ENCODE assay signal across 28 cellular contexts in the genomic region with DNA sequence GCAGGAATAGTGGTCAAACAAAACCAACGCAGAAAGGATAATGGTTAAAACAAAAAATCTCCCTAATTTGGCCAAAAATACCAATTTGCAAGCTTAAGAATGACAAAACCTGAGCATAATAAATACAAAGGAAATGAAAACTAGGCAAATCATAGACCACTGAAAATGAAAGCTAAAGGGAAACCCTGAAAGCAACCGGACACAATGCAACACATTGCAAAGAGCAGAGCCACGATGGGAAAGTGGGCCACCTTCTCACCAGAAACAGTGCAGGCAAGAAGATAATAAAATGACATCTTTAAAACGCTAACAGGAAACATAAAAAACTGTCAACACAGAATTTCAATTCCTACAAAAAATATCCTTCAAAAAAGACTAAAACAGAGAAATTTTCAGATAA.
"Had no signal": no experiment of that assay in that cellular context is flagged by ENCODE, and none has a peak within 500 bp of the region (broad histone marks: within the 10 kb centered on the region; RNA-seq: fewer than 3 reads in every experiment).

No MANE protein-coding gene starts in this region.

- H3K9ac ChIP-seq: parathyroid adenoma had no signal

- H3K36me3 ChIP-seq: ovary, right lobe of liver, sigmoid colon, thoracic aorta, thyroid gland, upper lobe of left lung, vagina had no signal

- H3K36me3 Mint-ChIP-seq: naive thymus-derived CD8-positive, alpha-beta T cell; stimulated activated effector memory CD8-positive, alpha-beta T cell treated with anti-CD3 and anti-CD28 coated beads, Interleukin-12 subunit alpha, Interleukin-12 subunit beta, amount 100 ng/mL, for 72 hours had no signal

- H3K9me3 ChIP-seq: ovary, psoas muscle, right lobe of liver, sigmoid colon, stomach, thoracic aorta, thyroid gland, tibial nerve, upper lobe of left lung, vagina had no signal

- H3K27ac ChIP-seq: ovary, parathyroid adenoma, psoas muscle, right lobe of liver, sigmoid colon, stomach, thoracic aorta, thyroid gland, tibial nerve, upper lobe of left lung, vagina had no signal

- H3K4me1 ChIP-seq: parathyroid adenoma, psoas muscle, right lobe of liver, sigmoid colon, stomach, thyroid gland, tibial nerve, upper lobe of left lung, vagina had no signal

- H3K4me3 ChIP-seq: ovary, psoas muscle, right lobe of liver, sigmoid colon, stomach, thoracic aorta, thyroid gland, tibial nerve, upper lobe of left lung, vagina had no signal

- H2AFZ ChIP-seq: parathyroid adenoma had no signal

- H3K9me3 Mint-ChIP-seq: nephron progenitor cell, neural crest cell had no signal

- H3K27me3 ChIP-seq: ovary, right lobe of liver, sigmoid colon, stomach, thyroid gland, tibial nerve, upper lobe of left lung, vagina had no signal

- ATAC-seq: naive thymus-derived CD8-positive, alpha-beta T cell; psoas muscle; right cardiac atrium; stimulated activated effector memory CD8-positive, alpha-beta T cell treated with anti-CD3 and anti-CD28 coated beads, Interleukin-12 subunit alpha, Interleukin-12 subunit beta, amount 100 ng/mL, for 72 hours; stimulated activated naive B cell treated with anti-CD40 and anti-IgM and Interleukin-4, amounts not matched to agents 10 μg/mL and 1 μg/mL and 100 μg/mL, for 72 hours had no signal

- H3K27ac Mint-ChIP-seq: naive thymus-derived CD8-positive, alpha-beta T cell; nephron progenitor cell; progenitor cell of endocrine pancreas; stimulated activated effector memory CD8-positive, alpha-beta T cell treated with anti-CD3 and anti-CD28 coated beads, Interleukin-12 subunit alpha, Interleukin-12 subunit beta, amount 100 ng/mL, for 72 hours; stimulated activated naive B cell treated with anti-CD40 and anti-IgM and Interleukin-4, amounts not matched to agents 10 μg/mL and 1 μg/mL and 100 μg/mL, for 72 hours; stimulated activated naive CD8-positive, alpha-beta T cell treated with anti-CD3 and anti-CD28 coated beads, Interleukin-15, Interleukin-2, amounts not matched to agents 100 ng/mL and 50 ng/mL, for 24 hours had no signal

- H3K4me3 Mint-ChIP-seq: naive thymus-derived CD8-positive, alpha-beta T cell; nephron progenitor cell; neural crest cell; stimulated activated effector memory CD8-positive, alpha-beta T cell treated with anti-CD3 and anti-CD28 coated beads, Interleukin-12 subunit alpha, Interleukin-12 subunit beta, amount 100 ng/mL, for 72 hours; stimulated activated naive B cell treated with anti-CD40 and anti-IgM and Interleukin-4, amounts not matched to agents 10 μg/mL and 1 μg/mL and 100 μg/mL, for 72 hours; stimulated activated naive CD8-positive, alpha-beta T cell treated with anti-CD3 and anti-CD28 coated beads, Interleukin-15, Interleukin-2, amounts not matched to agents 100 ng/mL and 50 ng/mL, for 24 hours had no signal

- H3K4me1 Mint-ChIP-seq: naive thymus-derived CD8-positive, alpha-beta T cell; nephron progenitor cell; neural crest cell; stimulated activated effector memory CD8-positive, alpha-beta T cell treated with anti-CD3 and anti-CD28 coated beads, Interleukin-12 subunit alpha, Interleukin-12 subunit beta, amount 100 ng/mL, for 72 hours; stimulated activated naive B cell treated with anti-CD40 and anti-IgM and Interleukin-4, amounts not matched to agents 10 μg/mL and 1 μg/mL and 100 μg/mL, for 72 hours had no signal

- DNase-seq: naive thymus-derived CD8-positive, alpha-beta T cell; nephron progenitor cell; occipital lobe; ovary; posterior cingulate gyrus; psoas muscle; right cardiac atrium; right lobe of liver; sigmoid colon; small intestine; stimulated activated CD4-positive, alpha-beta T cell treated with anti-CD3 and anti-CD28 coated beads, Interleukin-15, amount 100 ng/mL, for 24 hours; stimulated activated CD4-positive, alpha-beta T cell treated with anti-CD3 and anti-CD28 coated beads, Interleukin-2, amount 100 ng/mL, for 24 hours; stimulated activated CD4-positive, alpha-beta T cell treated with anti-CD3 and anti-CD28 coated beads, Interleukin-2, amount 100 ng/mL, for 48 hours; stimulated activated CD4-positive, alpha-beta T cell treated with anti-CD3 and anti-CD28 coated beads, Interleukin-4, amount 100 ng/mL, for 24 hours; stimulated activated naive B cell treated with anti-CD40 and anti-IgM and Interleukin-4, amounts not matched to agents 10 μg/mL and 1 μg/mL and 100 μg/mL, for 72 hours; stimulated activated naive CD4-positive, alpha-beta T cell treated with Interleukin-2 at 50 U/mL for 16 hours; stomach; thyroid gland; trophoblast cell; upper lobe of left lung had no signal

- H3K27me3 Mint-ChIP-seq: progenitor cell of endocrine pancreas; stimulated activated naive B cell treated with anti-CD40 and anti-IgM and Interleukin-4, amounts not matched to agents 10 μg/mL and 1 μg/mL and 100 μg/mL, for 72 hours; stimulated activated naive CD8-positive, alpha-beta T cell treated with anti-CD3 and anti-CD28 coated beads, Interleukin-15, Interleukin-2, amounts not matched to agents 100 ng/mL and 50 ng/mL, for 24 hours had no signal

- H3K79me2 ChIP-seq: parathyroid adenoma had no signal
